ENCODE assay signal across 24 cellular contexts in the genomic region with DNA sequence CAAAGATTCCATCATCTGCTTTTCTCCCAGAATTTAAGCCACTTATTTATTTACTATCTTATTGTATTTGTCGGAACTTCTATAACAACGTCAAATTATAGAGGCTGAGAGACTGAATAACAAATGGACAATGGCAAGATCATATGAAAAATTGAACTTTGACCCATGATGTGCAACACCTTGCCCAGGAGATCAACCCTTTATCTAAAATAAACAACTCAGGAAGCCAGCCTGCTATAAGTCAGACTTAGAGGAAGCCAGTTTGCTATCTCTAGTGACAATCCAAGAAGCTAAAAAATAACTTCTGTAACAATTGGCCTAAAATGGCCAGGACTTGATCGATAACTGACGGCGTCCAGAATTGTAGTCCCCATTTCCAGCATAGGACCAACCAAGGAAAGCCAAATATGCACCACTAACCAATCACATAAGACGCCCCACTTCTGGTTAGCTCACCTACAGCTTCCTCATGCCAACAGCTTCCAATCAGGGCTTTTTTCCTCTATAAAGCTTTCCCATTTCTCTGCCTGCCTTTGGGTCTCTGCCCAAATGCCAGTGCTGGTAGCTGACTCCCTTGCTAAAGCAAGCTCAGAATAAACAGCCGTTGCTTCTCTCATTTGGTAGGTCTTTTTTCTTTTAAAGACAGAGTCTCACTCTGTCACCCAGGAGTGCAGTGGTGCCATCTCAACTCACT. TPM values are rescaled to one million over a fixed set of nuclear protein-coding genes. Genes with fewer than 3 reads are reported as not detected.
"Had no signal": no experiment of that assay in that cellular context is flagged by ENCODE, and none has a peak within 500 bp of the region (broad histone marks: within the 10 kb centered on the region; RNA-seq: fewer than 3 reads in every experiment).

No MANE protein-coding gene starts in this region.

- FAIRE-seq: endometrium, frontal cortex, kidney had no signal

- H3K9me3 ChIP-seq: colonic mucosa, left ventricle myocardium inferior, prostate gland, right atrium auricular region, suprapubic skin, vagina had no signal

- H3K9me3 Mint-ChIP-seq: activated CD4-positive, alpha-beta T cell treated with anti-CD3 and anti-CD28 coated beads, Interleukin-2, amount 10 ng/mL, durations not matched to agents 24 days and 14 days; activated CD8-positive, alpha-beta T cell treated with anti-CD3 and anti-CD28 coated beads for 36 hours; activated naive CD8-positive, alpha-beta T cell treated with anti-CD3 and anti-CD28 coated beads, Interleukin-2, amount 10 ng/mL, durations not matched to agents 7 days and 5 days; activated T-helper 17 cell treated with anti-CD3 and anti-CD28 coated beads, Interleukin-2, amount 50 U/mL, for 72 hours; brain; naive B cell; neural crest cell; stimulated activated naive CD8-positive, alpha-beta T cell treated with anti-CD3 and anti-CD28 coated beads, Interleukin-15, Interleukin-2, amounts not matched to agents 100 ng/mL and 50 ng/mL, for 24 hours had no signal

- H3K36me3 Mint-ChIP-seq: activated naive CD8-positive, alpha-beta T cell treated with anti-CD3 and anti-CD28 coated beads, Interleukin-2, amount 10 ng/mL, durations not matched to agents 7 days and 5 days; brain; naive B cell had no signal

- H3K4me1 Mint-ChIP-seq: activated CD4-positive, alpha-beta T cell treated with anti-CD3 and anti-CD28 coated beads, Interleukin-2, amount 10 ng/mL, durations not matched to agents 24 days and 14 days; activated naive CD8-positive, alpha-beta T cell treated with anti-CD3 and anti-CD28 coated beads, Interleukin-2, amount 10 ng/mL, durations not matched to agents 7 days and 5 days; activated T-helper 17 cell treated with anti-CD3 and anti-CD28 coated beads, Interleukin-2, amount 50 U/mL, for 72 hours; brain; naive B cell; neural crest cell had no signal

- DNase-seq: activated CD4-positive, alpha-beta T cell treated with anti-CD3 and anti-CD28 coated beads, Interleukin-2, amount 10 ng/mL, durations not matched to agents 24 days and 14 days; activated CD8-positive, alpha-beta T cell treated with anti-CD3 and anti-CD28 coated beads for 36 hours; activated naive CD4-positive, alpha-beta T cell treated with Interleukin-2 at 50 U/mL for 16 hours; activated naive CD8-positive, alpha-beta T cell treated with anti-CD3 and anti-CD28 coated beads, Interleukin-2, amount 10 ng/mL, durations not matched to agents 7 days and 5 days; activated T-cell treated with anti-CD3 and anti-CD28 coated beads, Interleukin-2, amount 50 U/mL, for 1 hour; amygdala; colonic mucosa; erythroblast; kidney; left ventricle myocardium inferior; naive B cell; T-helper 9 cell; trophoblast cell had no signal

- H3K27me3 Mint-ChIP-seq: activated CD8-positive, alpha-beta T cell treated with anti-CD3 and anti-CD28 coated beads for 36 hours; activated T-helper 17 cell treated with anti-CD3 and anti-CD28 coated beads, Interleukin-2, amount 50 U/mL, for 72 hours; brain; stimulated activated naive CD8-positive, alpha-beta T cell treated with anti-CD3 and anti-CD28 coated beads, Interleukin-15, Interleukin-2, amounts not matched to agents 100 ng/mL and 50 ng/mL, for 24 hours had no signal

- H3K27ac ChIP-seq: colonic mucosa, left ventricle myocardium inferior, right atrium auricular region, suprapubic skin, vagina had no signal

- H3K4me3 ChIP-seq: colonic mucosa, left ventricle myocardium inferior, prostate gland, right atrium auricular region, suprapubic skin, vagina had no signal

- H3K4me1 ChIP-seq: colonic mucosa, left ventricle myocardium inferior, prostate gland, right atrium auricular region, suprapubic skin, vagina had no signal

- H3K36me3 ChIP-seq: colonic mucosa, left ventricle myocardium inferior, prostate gland, right atrium auricular region, suprapubic skin, vagina had no signal

- ATAC-seq: activated CD8-positive, alpha-beta T cell treated with anti-CD3 and anti-CD28 coated beads for 36 hours; activated T-helper 17 cell treated with anti-CD3 and anti-CD28 coated beads, Interleukin-2, amount 50 U/mL, for 72 hours had no signal

- H3K27ac Mint-ChIP-seq: activated CD4-positive, alpha-beta T cell treated with anti-CD3 and anti-CD28 coated beads, Interleukin-2, amount 10 ng/mL, durations not matched to agents 24 days and 14 days; activated CD8-positive, alpha-beta T cell treated with anti-CD3 and anti-CD28 coated beads for 36 hours; activated naive CD8-positive, alpha-beta T cell treated with anti-CD3 and anti-CD28 coated beads, Interleukin-2, amount 10 ng/mL, durations not matched to agents 7 days and 5 days; activated T-helper 17 cell treated with anti-CD3 and anti-CD28 coated beads, Interleukin-2, amount 50 U/mL, for 72 hours; brain; stimulated activated naive CD8-positive, alpha-beta T cell treated with anti-CD3 and anti-CD28 coated beads, Interleukin-15, Interleukin-2, amounts not matched to agents 100 ng/mL and 50 ng/mL, for 24 hours had no signal

- H3K4me3 Mint-ChIP-seq: activated CD4-positive, alpha-beta T cell treated with anti-CD3 and anti-CD28 coated beads, Interleukin-2, amount 10 ng/mL, durations not matched to agents 24 days and 14 days; activated CD8-positive, alpha-beta T cell treated with anti-CD3 and anti-CD28 coated beads for 36 hours; activated naive CD8-positive, alpha-beta T cell treated with anti-CD3 and anti-CD28 coated beads, Interleukin-2, amount 10 ng/mL, durations not matched to agents 7 days and 5 days; activated T-helper 17 cell treated with anti-CD3 and anti-CD28 coated beads, Interleukin-2, amount 50 U/mL, for 72 hours; brain; naive B cell; neural crest cell; stimulated activated naive CD8-positive, alpha-beta T cell treated with anti-CD3 and anti-CD28 coated beads, Interleukin-15, Interleukin-2, amounts not matched to agents 100 ng/mL and 50 ng/mL, for 24 hours had no signal

- H3K27me3 ChIP-seq: colonic mucosa, right atrium auricular region, suprapubic skin, vagina had no signal

RNA-seq across cellular contexts. Expression of gene CA14, which starts 50.1 kb away (rescaled TPM):
- total RNA-seq: activated CD4-positive, alpha-beta T cell treated with anti-CD3 and anti-CD28 coated beads, Interleukin-2, amount 10 ng/mL, durations not matched to agents 24 days and 14 days; activated CD8-positive, alpha-beta T cell treated with anti-CD3 and anti-CD28 coated beads for 36 hours; activated naive CD8-positive, alpha-beta T cell treated with anti-CD3 and anti-CD28 coated beads, Interleukin-2, amount 10 ng/mL, durations not matched to agents 7 days and 5 days; activated T-helper 17 cell treated with anti-CD3 and anti-CD28 coated beads, Interleukin-2, amount 50 U/mL, for 72 hours; omental fat pad; vagina had no signal
